ENCODE assay signal across 1 cellular context in the genomic region with DNA sequence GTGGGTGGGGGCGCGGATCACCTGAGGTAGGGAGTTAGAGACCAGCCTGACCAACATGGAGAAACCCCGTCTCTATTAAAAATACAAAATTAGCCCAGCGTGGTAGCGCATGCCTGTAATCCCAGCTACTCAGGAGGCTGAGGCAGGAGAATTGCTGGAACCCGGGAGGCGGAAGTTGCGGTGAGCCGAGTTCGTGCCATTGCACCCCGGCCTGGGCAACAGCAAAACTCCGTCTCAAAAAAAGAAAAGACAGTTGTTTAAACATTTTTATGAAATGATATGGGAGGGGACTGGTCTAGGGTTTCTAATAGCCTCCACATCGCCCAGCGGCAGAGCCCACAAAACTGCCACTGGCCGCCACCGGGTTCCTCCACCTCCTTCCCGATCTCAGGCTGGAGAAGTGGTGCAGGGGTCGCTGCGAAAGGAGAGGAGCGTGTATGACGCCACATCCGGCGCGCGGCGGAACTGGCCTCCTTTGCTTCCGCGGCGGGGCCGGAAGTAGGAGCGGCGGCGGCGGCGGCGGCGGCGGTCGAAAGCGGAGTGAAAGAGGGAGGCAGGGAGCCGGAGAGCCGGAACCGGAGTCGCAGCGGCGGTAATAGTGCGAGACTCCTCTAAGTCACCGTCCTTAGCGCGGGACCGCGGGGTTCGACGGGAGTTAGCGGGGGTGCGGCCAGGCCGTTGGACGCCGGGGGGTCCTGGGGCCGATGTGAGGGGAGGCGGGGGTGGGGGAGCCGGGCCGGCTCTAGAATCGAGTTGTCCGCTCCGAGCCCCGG.
TF ChIP-seq lines count a peak whose summit lies in the region.

Gene PPP4C, plus strand, starts transcription at position 492 of the 773 bp plus-strand sequence. CDS start 384 bp downstream, outside the sequence.

TF ChIP-seq in WTC11, 78 proteins besides CTCF, POLR2A, EP300 and RAD21 (continued from another document and continues in another):
- TF ChIP-seq, protein P1, sequence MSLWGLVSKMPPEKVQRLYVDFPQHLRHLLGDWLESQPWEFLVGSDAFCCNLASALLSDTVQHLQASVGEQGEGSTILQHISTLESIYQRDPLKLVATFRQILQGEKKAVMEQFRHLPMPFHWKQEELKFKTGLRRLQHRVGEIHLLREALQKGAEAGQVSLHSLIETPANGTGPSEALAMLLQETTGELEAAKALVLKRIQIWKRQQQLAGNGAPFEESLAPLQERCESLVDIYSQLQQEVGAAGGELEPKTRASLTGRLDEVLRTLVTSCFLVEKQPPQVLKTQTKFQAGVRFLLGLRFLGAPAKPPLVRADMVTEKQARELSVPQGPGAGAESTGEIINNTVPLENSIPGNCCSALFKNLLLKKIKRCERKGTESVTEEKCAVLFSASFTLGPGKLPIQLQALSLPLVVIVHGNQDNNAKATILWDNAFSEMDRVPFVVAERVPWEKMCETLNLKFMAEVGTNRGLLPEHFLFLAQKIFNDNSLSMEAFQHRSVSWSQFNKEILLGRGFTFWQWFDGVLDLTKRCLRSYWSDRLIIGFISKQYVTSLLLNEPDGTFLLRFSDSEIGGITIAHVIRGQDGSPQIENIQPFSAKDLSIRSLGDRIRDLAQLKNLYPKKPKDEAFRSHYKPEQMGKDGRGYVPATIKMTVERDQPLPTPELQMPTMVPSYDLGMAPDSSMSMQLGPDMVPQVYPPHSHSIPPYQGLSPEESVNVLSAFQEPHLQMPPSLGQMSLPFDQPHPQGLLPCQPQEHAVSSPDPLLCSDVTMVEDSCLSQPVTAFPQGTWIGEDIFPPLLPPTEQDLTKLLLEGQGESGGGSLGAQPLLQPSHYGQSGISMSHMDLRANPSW (CRISPR knock-in tag; conservative IDR thresholded peaks at IDR 0.05; ENCODE audit: low read depth): no peak
- TF ChIP-seq, protein P2, sequence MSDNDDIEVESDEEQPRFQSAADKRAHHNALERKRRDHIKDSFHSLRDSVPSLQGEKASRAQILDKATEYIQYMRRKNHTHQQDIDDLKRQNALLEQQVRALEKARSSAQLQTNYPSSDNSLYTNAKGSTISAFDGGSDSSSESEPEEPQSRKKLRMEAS (CRISPR knock-in tag; IDR thresholded peaks at IDR 0.05): no peak
- TF ChIP-seq OVOL2 (CRISPR knock-in tag; IDR thresholded peaks at IDR 0.05; ENCODE audit: borderline replicate concordance) (no peak), JAZF1 (CRISPR knock-in tag; IDR thresholded peaks at IDR 0.05) (no peak), ZNF416 (CRISPR knock-in tag; IDR thresholded peaks at IDR 0.05) (no peak), HMGXB4 (CRISPR knock-in tag; IDR thresholded peaks at IDR 0.05) (peak; percentile 66; the same call in 1 of the 2 replicates), ESRRA (CRISPR knock-in tag; IDR thresholded peaks at IDR 0.05; ENCODE audit: borderline replicate concordance) (0 out of 2 replicates have a peak, but pooled peaks have one; percentile 11), NFATC4 (CRISPR knock-in tag; IDR thresholded peaks at IDR 0.05) (no peak), NR3C1 (CRISPR knock-in tag; conservative IDR thresholded peaks at IDR 0.05; ENCODE audit: low read depth) (no peak), CBFB (CRISPR knock-in tag; IDR thresholded peaks at IDR 0.05; ENCODE audit: low read depth) (no peak), PRRX2 (CRISPR knock-in tag; IDR thresholded peaks at IDR 0.05) (no peak), RORB (CRISPR knock-in tag; IDR thresholded peaks at IDR 0.05) (no peak), FOXK1 (CRISPR knock-in tag; IDR thresholded peaks at IDR 0.05) (peak; percentile 59), ZNF532 (CRISPR knock-in tag; IDR thresholded peaks at IDR 0.05; ENCODE audit: borderline replicate concordance) (no peak), GRHL2 (CRISPR knock-in tag; IDR thresholded peaks at IDR 0.05; ENCODE audit: insufficient replicate concordance, severe bottlenecking) (no peak), SOX15 (CRISPR knock-in tag; IDR thresholded peaks at IDR 0.05) (no peak), ZNF396 (CRISPR knock-in tag; IDR thresholded peaks at IDR 0.05; ENCODE audit: borderline replicate concordance) (no peak), TCF7 (CRISPR knock-in tag; IDR thresholded peaks at IDR 0.05; ENCODE audit: low read depth) (no peak), ZNF263 (CRISPR knock-in tag; IDR thresholded peaks at IDR 0.05; ENCODE audit: low read depth) (no peak), ZNF121 (CRISPR knock-in tag; IDR thresholded peaks at IDR 0.05) (no peak), GTF2I (CRISPR knock-in tag; conservative IDR thresholded peaks at IDR 0.05) (no peak), ZNF219 (CRISPR knock-in tag; IDR thresholded peaks at IDR 0.05; ENCODE audit: borderline replicate concordance) (no peak), SP1 (CRISPR knock-in tag; conservative IDR thresholded peaks at IDR 0.05) (peak; percentile 51; the same call in 1 of the 2 replicates), E2F5 (CRISPR knock-in tag; IDR thresholded peaks at IDR 0.05) (no peak), GABPB1 (CRISPR knock-in tag; IDR thresholded peaks at IDR 0.05) (peak; percentile 88)
- TF ChIP-seq, protein P3, sequence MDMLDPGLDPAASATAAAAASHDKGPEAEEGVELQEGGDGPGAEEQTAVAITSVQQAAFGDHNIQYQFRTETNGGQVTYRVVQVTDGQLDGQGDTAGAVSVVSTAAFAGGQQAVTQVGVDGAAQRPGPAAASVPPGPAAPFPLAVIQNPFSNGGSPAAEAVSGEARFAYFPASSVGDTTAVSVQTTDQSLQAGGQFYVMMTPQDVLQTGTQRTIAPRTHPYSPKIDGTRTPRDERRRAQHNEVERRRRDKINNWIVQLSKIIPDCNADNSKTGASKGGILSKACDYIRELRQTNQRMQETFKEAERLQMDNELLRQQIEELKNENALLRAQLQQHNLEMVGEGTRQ (CRISPR knock-in tag; IDR thresholded peaks at IDR 0.05): no peak
- TF ChIP-seq, protein P4, sequence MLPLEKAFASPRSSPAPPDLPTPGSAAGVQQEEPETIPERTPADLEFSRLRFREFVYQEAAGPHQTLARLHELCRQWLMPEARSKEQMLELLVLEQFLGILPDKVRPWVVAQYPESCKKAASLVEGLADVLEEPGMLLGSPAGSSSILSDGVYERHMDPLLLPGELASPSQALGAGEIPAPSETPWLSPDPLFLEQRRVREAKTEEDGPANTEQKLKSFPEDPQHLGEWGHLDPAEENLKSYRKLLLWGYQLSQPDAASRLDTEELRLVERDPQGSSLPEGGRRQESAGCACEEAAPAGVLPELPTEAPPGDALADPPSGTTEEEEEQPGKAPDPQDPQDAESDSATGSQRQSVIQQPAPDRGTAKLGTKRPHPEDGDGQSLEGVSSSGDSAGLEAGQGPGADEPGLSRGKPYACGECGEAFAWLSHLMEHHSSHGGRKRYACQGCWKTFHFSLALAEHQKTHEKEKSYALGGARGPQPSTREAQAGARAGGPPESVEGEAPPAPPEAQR (CRISPR knock-in tag; IDR thresholded peaks at IDR 0.05): no peak
- TF ChIP-seq, protein P5, sequence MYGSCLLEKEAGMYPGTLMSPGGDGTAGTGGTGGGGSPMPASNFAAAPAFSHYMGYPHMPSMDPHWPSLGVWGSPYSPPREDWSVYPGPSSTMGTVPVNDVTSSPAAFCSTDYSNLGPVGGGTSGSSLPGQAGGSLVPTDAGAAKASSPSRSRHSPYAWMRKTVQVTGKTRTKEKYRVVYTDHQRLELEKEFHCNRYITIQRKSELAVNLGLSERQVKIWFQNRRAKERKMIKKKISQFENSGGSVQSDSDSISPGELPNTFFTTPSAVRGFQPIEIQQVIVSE (CRISPR knock-in tag; IDR thresholded peaks at IDR 0.05; ENCODE audit: borderline replicate concordance): no peak
- TF ChIP-seq, protein P6, sequence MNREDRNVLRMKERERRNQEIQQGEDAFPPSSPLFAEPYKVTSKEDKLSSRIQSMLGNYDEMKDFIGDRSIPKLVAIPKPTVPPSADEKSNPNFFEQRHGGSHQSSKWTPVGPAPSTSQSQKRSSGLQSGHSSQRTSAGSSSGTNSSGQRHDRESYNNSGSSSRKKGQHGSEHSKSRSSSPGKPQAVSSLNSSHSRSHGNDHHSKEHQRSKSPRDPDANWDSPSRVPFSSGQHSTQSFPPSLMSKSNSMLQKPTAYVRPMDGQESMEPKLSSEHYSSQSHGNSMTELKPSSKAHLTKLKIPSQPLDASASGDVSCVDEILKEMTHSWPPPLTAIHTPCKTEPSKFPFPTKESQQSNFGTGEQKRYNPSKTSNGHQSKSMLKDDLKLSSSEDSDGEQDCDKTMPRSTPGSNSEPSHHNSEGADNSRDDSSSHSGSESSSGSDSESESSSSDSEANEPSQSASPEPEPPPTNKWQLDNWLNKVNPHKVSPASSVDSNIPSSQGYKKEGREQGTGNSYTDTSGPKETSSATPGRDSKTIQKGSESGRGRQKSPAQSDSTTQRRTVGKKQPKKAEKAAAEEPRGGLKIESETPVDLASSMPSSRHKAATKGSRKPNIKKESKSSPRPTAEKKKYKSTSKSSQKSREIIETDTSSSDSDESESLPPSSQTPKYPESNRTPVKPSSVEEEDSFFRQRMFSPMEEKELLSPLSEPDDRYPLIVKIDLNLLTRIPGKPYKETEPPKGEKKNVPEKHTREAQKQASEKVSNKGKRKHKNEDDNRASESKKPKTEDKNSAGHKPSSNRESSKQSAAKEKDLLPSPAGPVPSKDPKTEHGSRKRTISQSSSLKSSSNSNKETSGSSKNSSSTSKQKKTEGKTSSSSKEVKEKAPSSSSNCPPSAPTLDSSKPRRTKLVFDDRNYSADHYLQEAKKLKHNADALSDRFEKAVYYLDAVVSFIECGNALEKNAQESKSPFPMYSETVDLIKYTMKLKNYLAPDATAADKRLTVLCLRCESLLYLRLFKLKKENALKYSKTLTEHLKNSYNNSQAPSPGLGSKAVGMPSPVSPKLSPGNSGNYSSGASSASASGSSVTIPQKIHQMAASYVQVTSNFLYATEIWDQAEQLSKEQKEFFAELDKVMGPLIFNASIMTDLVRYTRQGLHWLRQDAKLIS (CRISPR knock-in tag; IDR thresholded peaks at IDR 0.05; ENCODE audit: borderline replicate concordance): no peak
- TF ChIP-seq, protein P7, sequence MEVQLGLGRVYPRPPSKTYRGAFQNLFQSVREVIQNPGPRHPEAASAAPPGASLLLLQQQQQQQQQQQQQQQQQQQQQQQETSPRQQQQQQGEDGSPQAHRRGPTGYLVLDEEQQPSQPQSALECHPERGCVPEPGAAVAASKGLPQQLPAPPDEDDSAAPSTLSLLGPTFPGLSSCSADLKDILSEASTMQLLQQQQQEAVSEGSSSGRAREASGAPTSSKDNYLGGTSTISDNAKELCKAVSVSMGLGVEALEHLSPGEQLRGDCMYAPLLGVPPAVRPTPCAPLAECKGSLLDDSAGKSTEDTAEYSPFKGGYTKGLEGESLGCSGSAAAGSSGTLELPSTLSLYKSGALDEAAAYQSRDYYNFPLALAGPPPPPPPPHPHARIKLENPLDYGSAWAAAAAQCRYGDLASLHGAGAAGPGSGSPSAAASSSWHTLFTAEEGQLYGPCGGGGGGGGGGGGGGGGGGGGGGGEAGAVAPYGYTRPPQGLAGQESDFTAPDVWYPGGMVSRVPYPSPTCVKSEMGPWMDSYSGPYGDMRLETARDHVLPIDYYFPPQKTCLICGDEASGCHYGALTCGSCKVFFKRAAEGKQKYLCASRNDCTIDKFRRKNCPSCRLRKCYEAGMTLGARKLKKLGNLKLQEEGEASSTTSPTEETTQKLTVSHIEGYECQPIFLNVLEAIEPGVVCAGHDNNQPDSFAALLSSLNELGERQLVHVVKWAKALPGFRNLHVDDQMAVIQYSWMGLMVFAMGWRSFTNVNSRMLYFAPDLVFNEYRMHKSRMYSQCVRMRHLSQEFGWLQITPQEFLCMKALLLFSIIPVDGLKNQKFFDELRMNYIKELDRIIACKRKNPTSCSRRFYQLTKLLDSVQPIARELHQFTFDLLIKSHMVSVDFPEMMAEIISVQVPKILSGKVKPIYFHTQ (CRISPR knock-in tag; IDR thresholded peaks at IDR 0.05): no peak
